ENCODE assay signal across 8 cellular contexts in the genomic region with DNA sequence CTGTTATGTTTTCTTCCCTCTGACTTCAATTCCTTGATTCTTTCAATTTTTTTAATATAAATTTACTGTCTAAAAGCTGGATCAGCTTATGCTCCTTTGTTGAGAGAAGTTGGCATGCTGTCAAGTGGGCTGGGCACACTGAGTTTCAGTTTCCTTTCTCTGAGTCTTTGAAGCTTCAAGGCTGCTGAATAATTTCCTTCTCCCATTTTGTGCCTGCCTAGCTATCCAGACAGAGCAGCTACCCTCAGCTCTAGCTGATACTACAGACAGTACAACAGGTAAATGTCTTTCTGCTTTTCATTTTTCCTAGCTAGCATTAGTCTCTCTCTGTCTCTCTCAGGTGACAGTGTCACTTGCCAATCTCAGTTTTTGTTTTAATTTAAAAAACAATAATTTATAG. TPM values are rescaled to one million over a fixed set of nuclear protein-coding genes. Genes with fewer than 3 reads are reported as not detected.
DNase-seq lines count a peak whose midpoint lies in the region; ATAC-seq and TF ChIP-seq lines count a peak whose summit lies in the region.

A gene with protein sequence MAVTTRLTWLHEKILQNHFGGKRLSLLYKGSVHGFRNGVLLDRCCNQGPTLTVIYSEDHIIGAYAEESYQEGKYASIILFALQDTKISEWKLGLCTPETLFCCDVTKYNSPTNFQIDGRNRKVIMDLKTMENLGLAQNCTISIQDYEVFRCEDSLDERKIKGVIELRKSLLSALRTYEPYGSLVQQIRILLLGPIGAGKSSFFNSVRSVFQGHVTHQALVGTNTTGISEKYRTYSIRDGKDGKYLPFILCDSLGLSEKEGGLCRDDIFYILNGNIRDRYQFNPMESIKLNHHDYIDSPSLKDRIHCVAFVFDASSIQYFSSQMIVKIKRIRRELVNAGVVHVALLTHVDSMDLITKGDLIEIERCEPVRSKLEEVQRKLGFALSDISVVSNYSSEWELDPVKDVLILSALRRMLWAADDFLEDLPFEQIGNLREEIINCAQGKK (plus strand): TSS at position 204 of the 400 bp plus-strand sequence. CDS start 365 bp downstream, outside the sequence.

- H3K4me3 ChIP-seq in AG04450 (ENCODE audit: low read depth, low read length) = peak within 1 kb of the TSS; percentile 35

- POLR2A ChIA-PET in AG04450 (lab: Yijun Ruan, JAX) (no interaction called here), T-cell (lab: Charles Lee) (interaction anchor here (0.6 to 1.2 kb wide), 7 partner anchors 21 to 1629 kb away, joined by 3 to 6 read pairs (median 3); a partner anchor contains a TSS)

- H3K36me3 Mint-ChIP-seq in T-cell = peaks cover 31% of the 10 kb centered on the region

- no peaks in the 10 kb centered on the region for H3K27me3 Mint-ChIP-seq in T-cell

- H3K9me3 ChIP-seq in AG04450 (ENCODE audit: control insufficient read depth, insufficient read depth, low read length) = peaks cover 5% of the 10 kb centered on the region

- TF ChIP-seq POLR2A in GM18951 (IDR thresholded peaks at IDR 0.05; ENCODE audit: extremely low read depth, insufficient read depth, insufficient read length) = peak; percentile 75

- in situ Hi-C loops in GM18951 (cut with MboI; ENCODE audit: low sequenced_read_pairs, unreplicated experiment) = no loop called here

- DNase-seq in AG04450 (ENCODE audit: low read depth, low spot score) = peak; percentile 46
- DNase-seq in T-cell = peak in 33 of 34 experiments; percentile 55 to 83 (median 72)
- peak; percentile 77 for DNase-seq in amniotic epithelial cell (ENCODE audit: low read depth)
- DNase-seq in hepatic stellate cell (ENCODE audit: low spot score) = peak; percentile 38
- DNase-seq in stimulated activated CD4-positive, alpha-beta T cell treated with anti-CD3 and anti-CD28 coated beads, Interleukin-12 subunit alpha, Interleukin-12 subunit beta, amount 100 ng/mL, for 48 hours (ENCODE audit: low read depth in 2 of 3, low spot score in 1 of 3) = peak; percentile 48 to 56 (median 54)
- no peak for DNase-seq in GM19240 (ENCODE audit: insufficient read length, low spot score)

- H3K4me1 Mint-ChIP-seq in T-cell = peaks cover 67 to 89% (median 77%) of the 10 kb centered on the region in 3 donors

- CTCF ChIA-PET in AG04450 (lab: Charles Lee) (interaction anchor here (0.6 to 0.9 kb wide), 3 partner anchors 26 to 44 kb away, joined by 3 to 8 read pairs (median 4); no protein-coding TSS in a partner anchor), T-cell (lab: Charles Lee) (interaction anchor here (0.9 to 1.6 kb wide), 11 partner anchors 10 to 518 kb away, joined by 3 to 16 read pairs (median 5); a partner anchor contains a TSS)

- H3K27ac ChIP-seq in AG04450 (ENCODE audit: low read depth, low read length) = no peak within 1 kb of the TSS

- no peak for TF ChIP-seq CTCF in AG04450 (IDR thresholded peaks at IDR 0.05; ENCODE audit: low read depth, low read length)

- H3K27ac Mint-ChIP-seq in T-cell = peak within 1 kb of the TSS; percentile 94 to 96

- H3K27me3 ChIP-seq in AG04450 (ENCODE audit: control insufficient read depth, insufficient read depth, low read length) = no peaks in the 10 kb centered on the region

- peaks cover 2 to 11% (median 11%) of the 10 kb centered on the region in 3 donors for H3K9me3 Mint-ChIP-seq in T-cell

- peak; percentile 90 for ATAC-seq in HG03354 (IDR thresholded peaks at IDR 0.05; ENCODE audit: poor library complexity, severe bottlenecking, unreplicated experiment)
- peak; percentile 70 to 89 (median 76) for ATAC-seq in T-cell (replicated peaks in 1 of 4)

- peak within 1 kb of the TSS; percentile 89 to 93 (median 92) for H3K4me3 Mint-ChIP-seq in T-cell

RNA-seq across cellular contexts. Expression of the gene that starts here (rescaled TPM):
- polyA plus RNA-seq in AG04450 (2011; rRNA removed) = 4.3 and 6.0 TPM in 2 replicates
- 0.92 and 2.1 TPM in 2 replicates for polyA minus RNA-seq in AG04450 (2011; rRNA and poly(A)+ RNA removed)
- 10 to 100 TPM; 27.0 to 54.2 (median 38.1) TPM for total RNA-seq in T-cell
